29 cellular contexts compared by ENCODE assay signal in the genomic region with DNA sequence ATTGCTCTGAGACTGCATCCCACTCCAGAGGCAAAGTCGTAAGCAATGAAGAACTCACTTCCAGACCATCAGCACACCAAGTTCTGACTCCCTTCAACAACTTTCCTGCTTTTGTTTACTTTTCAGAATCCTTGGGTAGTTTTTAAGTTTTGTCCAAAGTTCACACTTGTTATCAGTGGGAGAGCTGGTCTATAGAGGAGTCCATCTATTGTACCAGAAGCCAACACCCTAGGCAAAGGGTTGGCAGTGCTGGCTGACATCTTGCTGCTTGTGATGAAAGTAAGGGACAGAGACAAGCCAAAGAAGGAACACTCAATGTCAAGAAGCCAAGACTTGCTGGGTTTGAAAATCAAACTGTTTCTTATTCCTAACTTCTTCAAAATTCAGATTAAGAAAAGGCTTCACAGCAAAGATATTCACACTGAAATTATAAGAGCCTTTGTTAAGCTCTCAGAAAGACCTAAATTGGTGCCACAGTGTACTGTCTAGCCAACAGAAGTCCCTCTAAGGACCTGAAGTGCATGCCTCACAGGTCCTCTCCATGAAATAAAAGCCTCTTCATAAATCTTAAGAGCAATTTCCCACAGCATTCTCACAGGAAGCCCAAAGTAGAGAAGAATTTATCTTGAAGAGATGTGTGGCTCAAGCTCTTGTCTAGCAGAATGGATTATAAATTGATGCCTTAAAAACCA. TPM values are rescaled to one million over a fixed set of nuclear protein-coding genes. Genes with fewer than 3 reads are reported as not detected.
DNase-seq lines count a peak whose midpoint lies in the region; ATAC-seq and TF ChIP-seq lines count a peak whose summit lies in the region.
"Had no signal": no experiment of that assay in that cellular context is flagged by ENCODE, and none has a peak within 500 bp of the region (broad histone marks: within the 10 kb centered on the region; RNA-seq: fewer than 3 reads in every experiment).

No MANE protein-coding gene starts in this region.

- H3K27ac ChIP-seq in RWPE2 (ENCODE audit: poor library complexity, severe bottlenecking): peak overlapping the region; percentile 66
- peak overlapping the region; percentile 76 for H3K27ac ChIP-seq in foreskin keratinocyte
- no peak overlapping the region for H3K27ac ChIP-seq in ovary
- H3K27ac ChIP-seq: coronary artery, spleen had no signal

- H3K27me3 ChIP-seq in RWPE2 (ENCODE audit: insufficient read depth, poor library complexity, severe bottlenecking): no peaks in the 10 kb centered on the region
- H3K27me3 ChIP-seq in foreskin keratinocyte: peaks cover 13% of the 10 kb centered on the region
- H3K27me3 ChIP-seq in skeletal muscle satellite cell (ENCODE audit: control insufficient read depth, insufficient read depth, low read length): no peaks in the 10 kb centered on the region
- no peaks in the 10 kb centered on the region for H3K27me3 ChIP-seq in ovary

- H3K36me3 ChIP-seq in RWPE2 (ENCODE audit: low read depth) (no peaks in the 10 kb centered on the region), skeletal muscle satellite cell (ENCODE audit: insufficient read depth, low read length) (no peaks in the 10 kb centered on the region), ovary (no peaks in the 10 kb centered on the region)
- H3K36me3 ChIP-seq: spleen had no signal

- ATAC-seq in RWPE2 (ENCODE audit: low read depth): no peak
- ATAC-seq in foreskin keratinocyte: no peak
- ATAC-seq in HG03432 (IDR thresholded peaks at IDR 0.05; ENCODE audit: unreplicated experiment): no peak
- ATAC-seq in HG02642 (IDR thresholded peaks at IDR 0.05; ENCODE audit: poor library complexity, unreplicated experiment): no peak
- ATAC-seq: activated CD4-positive, CD25-positive, alpha-beta regulatory T cell treated with anti-CD3 and anti-CD28 coated beads, Interleukin-2, amount 50 U/mL, for 24 hours; activated T-helper 17 cell treated with anti-CD3 and anti-CD28 coated beads, Interleukin-2, amount 50 U/mL, for 72 hours; natural killer cell treated with Interleukin-12 subunit alpha and Interleukin-12 subunit beta and Interleukin-15 and Interleukin-18, amount 100 ng/mL, for 72 hours had no signal

- no peak overlapping the region for H3K4me3 ChIP-seq in RWPE2 (ENCODE audit: severe bottlenecking)
- H3K4me3 ChIP-seq in skeletal muscle satellite cell (ENCODE audit: low read length): no peak overlapping the region
- H3K4me3 ChIP-seq in ovary: no peak overlapping the region
- H3K4me3 ChIP-seq: coronary artery, spleen had no signal

- H3K4me2 ChIP-seq in skeletal muscle satellite cell (ENCODE audit: low read length): no peak overlapping the region

- no peak for TF ChIP-seq POLR2A in ovary (IDR thresholded peaks at IDR 0.05)

- DNase-seq in DMS79 treated with DMSO at 0.1 percent for 48 hours (lab: John Stamatoyannopoulos, UW) (peak; percentile 11), RWPE2 (ENCODE audit: low spot score) (no peak), foreskin keratinocyte (no peak), ovary (no peak)
- DNase-seq: activated CD4-positive, alpha-beta memory T cell treated with anti-CD3 and anti-CD28 coated beads, Interleukin-2, amount 10 ng/mL, durations not matched to agents 7 days and 5 days; amygdala; effector memory CD4-positive, alpha-beta T cell; erythroblast; GOT3; KG1; MM.1S; NCI-H1417; NCI-H2081 treated with DMSO at 0.1 percent for 48 hours; NCI-H345; trophoblast cell had no signal

- intact Hi-C loops in ovary (cut with DNase I): no loop called here

- H3K9me3 ChIP-seq in RWPE2 (ENCODE audit: severe bottlenecking) (peaks cover 10% of the 10 kb centered on the region), skeletal muscle satellite cell (replicated peaks; ENCODE audit: low read length) (peaks cover 16% of the 10 kb centered on the region), ovary (no peaks in the 10 kb centered on the region)

- WGBS in ovary, 3 donors: 56 to 72% (median 68%) methylated on average over 1 of the region's 1 CpG

- TF ChIP-seq EP300 in ovary (IDR thresholded peaks at IDR 0.05): no peak

- peak overlapping the region; percentile 28 for H3K9ac ChIP-seq in skeletal muscle satellite cell (ENCODE audit: low read depth, low read length)

- H3K4me1 ChIP-seq in RWPE2 (ENCODE audit: insufficient read depth, poor library complexity, severe bottlenecking): peaks cover 7% of the 10 kb centered on the region
- H3K4me1 ChIP-seq in foreskin keratinocyte: peaks cover 5% of the 10 kb centered on the region
- peaks cover 18% of the 10 kb centered on the region for H3K4me1 ChIP-seq in skeletal muscle satellite cell (ENCODE audit: control insufficient read depth, insufficient read depth, low read length)
- no peaks in the 10 kb centered on the region for H3K4me1 ChIP-seq in ovary (ENCODE audit: insufficient read depth)

- TF ChIP-seq CTCF in RWPE2 (IDR thresholded peaks at IDR 0.05; ENCODE audit: poor library complexity, severe bottlenecking): no peak
- no peak for TF ChIP-seq CTCF in foreskin keratinocyte (conservative IDR thresholded peaks at IDR 0.05)
- TF ChIP-seq CTCF in ovary (IDR thresholded peaks at IDR 0.05): no peak

RNA-seq across cellular contexts. Expression of a gene that starts 21.5 kb away (rescaled TPM):
- total RNA-seq in foreskin keratinocyte (not detected in 2 replicates), ovary (not detected)
- polyA plus RNA-seq in foreskin keratinocyte (not detected in 2 replicates), ovary (not detected)
- not detected in 2 replicates for total RNA-seq in skeletal muscle satellite cell (2012; rRNA removed)
- total RNA-seq: activated CD4-positive, alpha-beta memory T cell treated with anti-CD3 and anti-CD28 coated beads, Interleukin-2, amount 10 ng/mL, durations not matched to agents 7 days and 5 days; activated T-helper 17 cell treated with anti-CD3 and anti-CD28 coated beads, Interleukin-2, amount 50 U/mL, for 72 hours; frontal cortex; HT-29; natural killer cell treated with Interleukin-12 subunit alpha and Interleukin-12 subunit beta and Interleukin-15 and Interleukin-18, amount 100 ng/mL, for 72 hours; omental fat pad; RPMI7951; spleen; T-helper 1 cell treated with Interleukin-12 subunit alpha and Interleukin-12 subunit beta and Interleukin-4 antibody, amounts not matched to agents 30 ng/mL and 1 ng/mL, for 36 hours had no signal
- polyA plus RNA-seq: CD14-positive monocyte, spleen had no signal

Comparison
In these comparisons a context has a peak if more than half of its experiments do, and no peak if none do; other contexts are left out.
1. H3K27ac ChIP-seq: peak in RWPE2 (single experiment) and foreskin keratinocyte (single experiment); none in ovary (0 of 2).